1 cellular context compared by ENCODE assay signal in the genomic region with DNA sequence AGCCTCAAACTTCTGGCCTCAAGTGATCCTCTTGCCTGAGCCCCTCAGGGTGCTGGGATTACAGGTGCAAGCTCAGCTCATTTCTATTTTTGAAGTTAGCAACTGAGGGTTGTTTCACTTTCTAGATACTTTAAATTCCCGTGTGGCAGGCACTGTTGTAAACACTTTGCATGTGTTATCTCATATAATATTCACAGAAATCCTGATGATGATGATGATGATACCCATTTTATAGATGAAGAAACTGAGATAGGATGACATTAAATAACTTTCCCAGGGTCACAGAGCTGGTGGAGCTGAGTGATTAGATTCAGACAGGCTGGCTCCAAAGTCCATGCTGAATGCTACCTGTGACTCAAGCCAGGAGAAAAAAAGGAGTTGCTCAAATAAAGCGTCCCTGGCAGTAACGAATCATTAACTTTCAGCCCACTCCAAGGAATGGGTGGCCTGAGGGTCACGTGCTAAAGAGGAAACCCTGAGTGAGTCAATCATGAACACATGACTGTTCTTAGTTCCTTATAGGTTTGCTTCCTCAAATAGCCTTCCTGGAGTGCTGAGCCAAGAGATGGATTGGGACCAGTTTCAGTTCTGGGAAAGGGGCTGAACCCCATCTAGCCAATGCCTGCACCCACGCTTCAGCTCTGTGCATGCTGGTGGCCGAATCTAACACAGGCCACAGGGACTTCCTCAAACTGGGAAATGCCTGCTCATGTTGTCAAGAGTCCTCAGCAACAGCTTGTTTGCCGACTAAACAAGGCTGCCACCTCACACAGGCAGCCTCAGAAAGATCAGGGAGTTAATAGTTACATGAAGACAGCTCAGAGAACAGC.
TF ChIP-seq lines count a peak whose summit lies in the region.

No MANE protein-coding gene starts in this region.

TF ChIP-seq in HepG2, 621 proteins besides CTCF, POLR2A, EP300 and RAD21 (continued from another document and continues in another):
- TF ChIP-seq, protein P1, sequence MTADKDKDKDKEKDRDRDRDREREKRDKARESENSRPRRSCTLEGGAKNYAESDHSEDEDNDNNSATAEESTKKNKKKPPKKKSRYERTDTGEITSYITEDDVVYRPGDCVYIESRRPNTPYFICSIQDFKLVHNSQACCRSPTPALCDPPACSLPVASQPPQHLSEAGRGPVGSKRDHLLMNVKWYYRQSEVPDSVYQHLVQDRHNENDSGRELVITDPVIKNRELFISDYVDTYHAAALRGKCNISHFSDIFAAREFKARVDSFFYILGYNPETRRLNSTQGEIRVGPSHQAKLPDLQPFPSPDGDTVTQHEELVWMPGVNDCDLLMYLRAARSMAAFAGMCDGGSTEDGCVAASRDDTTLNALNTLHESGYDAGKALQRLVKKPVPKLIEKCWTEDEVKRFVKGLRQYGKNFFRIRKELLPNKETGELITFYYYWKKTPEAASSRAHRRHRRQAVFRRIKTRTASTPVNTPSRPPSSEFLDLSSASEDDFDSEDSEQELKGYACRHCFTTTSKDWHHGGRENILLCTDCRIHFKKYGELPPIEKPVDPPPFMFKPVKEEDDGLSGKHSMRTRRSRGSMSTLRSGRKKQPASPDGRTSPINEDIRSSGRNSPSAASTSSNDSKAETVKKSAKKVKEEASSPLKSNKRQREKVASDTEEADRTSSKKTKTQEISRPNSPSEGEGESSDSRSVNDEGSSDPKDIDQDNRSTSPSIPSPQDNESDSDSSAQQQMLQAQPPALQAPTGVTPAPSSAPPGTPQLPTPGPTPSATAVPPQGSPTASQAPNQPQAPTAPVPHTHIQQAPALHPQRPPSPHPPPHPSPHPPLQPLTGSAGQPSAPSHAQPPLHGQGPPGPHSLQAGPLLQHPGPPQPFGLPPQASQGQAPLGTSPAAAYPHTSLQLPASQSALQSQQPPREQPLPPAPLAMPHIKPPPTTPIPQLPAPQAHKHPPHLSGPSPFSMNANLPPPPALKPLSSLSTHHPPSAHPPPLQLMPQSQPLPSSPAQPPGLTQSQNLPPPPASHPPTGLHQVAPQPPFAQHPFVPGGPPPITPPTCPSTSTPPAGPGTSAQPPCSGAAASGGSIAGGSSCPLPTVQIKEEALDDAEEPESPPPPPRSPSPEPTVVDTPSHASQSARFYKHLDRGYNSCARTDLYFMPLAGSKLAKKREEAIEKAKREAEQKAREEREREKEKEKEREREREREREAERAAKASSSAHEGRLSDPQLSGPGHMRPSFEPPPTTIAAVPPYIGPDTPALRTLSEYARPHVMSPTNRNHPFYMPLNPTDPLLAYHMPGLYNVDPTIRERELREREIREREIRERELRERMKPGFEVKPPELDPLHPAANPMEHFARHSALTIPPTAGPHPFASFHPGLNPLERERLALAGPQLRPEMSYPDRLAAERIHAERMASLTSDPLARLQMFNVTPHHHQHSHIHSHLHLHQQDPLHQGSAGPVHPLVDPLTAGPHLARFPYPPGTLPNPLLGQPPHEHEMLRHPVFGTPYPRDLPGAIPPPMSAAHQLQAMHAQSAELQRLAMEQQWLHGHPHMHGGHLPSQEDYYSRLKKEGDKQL (CRISPR knock-in tag; IDR thresholded peaks at IDR 0.05; ENCODE audit: low read depth): peak; percentile 34; the same call in 1 of the 2 replicates
- TF ChIP-seq HNRNPUL1 (IDR thresholded peaks at IDR 0.05; ENCODE audit: low read depth, low read length) (peak; percentile 46; the same call in 1 of the 2 replicates), ZNF549 (CRISPR knock-in tag; IDR thresholded peaks at IDR 0.05) (no peak), ZMYM4 (CRISPR knock-in tag; IDR thresholded peaks at IDR 0.05) (peak; percentile 95), FOXJ3 (CRISPR knock-in tag; IDR thresholded peaks at IDR 0.05; ENCODE audit: borderline replicate concordance) (peak; percentile 25; the same call in 1 of the 2 replicates), ZNF629 (CRISPR knock-in tag; conservative IDR thresholded peaks at IDR 0.05) (peak; percentile 100), ZNF569 (CRISPR knock-in tag; IDR thresholded peaks at IDR 0.05; ENCODE audit: borderline replicate concordance) (no peak), SMC3 (IDR thresholded peaks at IDR 0.05; ENCODE audit: low read length) (peak; percentile 31), ZNF24 (IDR thresholded peaks at IDR 0.05) (peak; percentile 82), MEIS1 (CRISPR knock-in tag; IDR thresholded peaks at IDR 0.05; ENCODE audit: borderline replicate concordance) (peak; percentile 60; the same call in 1 of the 2 replicates), FOSL1 (CRISPR knock-in tag; IDR thresholded peaks at IDR 0.05; ENCODE audit: borderline replicate concordance) (0 out of 2 replicates have a peak, but pooled peaks have one; percentile 14), ZNF660 (CRISPR knock-in tag; IDR thresholded peaks at IDR 0.05; ENCODE audit: borderline replicate concordance, low read depth) (no peak), HDAC2 (CRISPR knock-in tag; IDR thresholded peaks at IDR 0.05) (peak; percentile 64; the same call in 1 of the 2 replicates), RCOR2 (CRISPR knock-in tag; IDR thresholded peaks at IDR 0.05) (peak; percentile 100), REPIN1 (CRISPR knock-in tag; IDR thresholded peaks at IDR 0.05; ENCODE audit: borderline replicate concordance, low read depth) (peak; percentile 79; the same call in 1 of the 2 replicates), RAD51 (IDR thresholded peaks at IDR 0.05; ENCODE audit: borderline replicate concordance) (peak; percentile 92), RBFOX2 (IDR thresholded peaks at IDR 0.05; ENCODE audit: low read depth, low read length) (peak; percentile 50), EHMT2 (IDR thresholded peaks at IDR 0.05; ENCODE audit: borderline replicate concordance, low read depth, low read length) (peak; percentile 36; the same call in 1 of the 2 replicates), ISL2 (CRISPR knock-in tag; IDR thresholded peaks at IDR 0.05) (peak; percentile 57), GATAD2A (CRISPR knock-in tag; IDR thresholded peaks at IDR 0.05) (peak; percentile 76), ZNF331 (CRISPR knock-in tag; IDR thresholded peaks at IDR 0.05) (peak; percentile 40), FOXP1 (IDR thresholded peaks at IDR 0.05) (no peak), FOXP1 (CRISPR knock-in tag; IDR thresholded peaks at IDR 0.05) (peak; percentile 71), ZMYM2 (CRISPR knock-in tag; IDR thresholded peaks at IDR 0.05) (peak; percentile 99), GTF3A (CRISPR knock-in tag; conservative IDR thresholded peaks at IDR 0.05) (no peak), ZNF766 (CRISPR knock-in tag; IDR thresholded peaks at IDR 0.05; ENCODE audit: borderline replicate concordance) (0 out of 2 replicates have a peak, but pooled peaks have one; percentile 24), NCOR1 (IDR thresholded peaks at IDR 0.05; ENCODE audit: borderline replicate concordance, low read length) (peak; percentile 94), NR3C1 (CRISPR knock-in tag; IDR thresholded peaks at IDR 0.05) (no peak), ZNF431 (CRISPR knock-in tag; IDR thresholded peaks at IDR 0.05; ENCODE audit: borderline replicate concordance, low read depth) (peak; percentile 77; the same call in 1 of the 2 replicates), CHD4 (IDR thresholded peaks at IDR 0.05; ENCODE audit: borderline replicate concordance, low read length) (peak; percentile 100), CREB1 (IDR thresholded peaks at IDR 0.05) (peak; percentile 51), CREB1 (CRISPR knock-in tag; IDR thresholded peaks at IDR 0.05) (peak; percentile 78), ZSCAN29 (CRISPR knock-in tag; conservative IDR thresholded peaks at IDR 0.05) (no peak), MEIS2 (CRISPR knock-in tag; IDR thresholded peaks at IDR 0.05) (0 out of 2 replicates have a peak, but pooled peaks have one; percentile 25), CREM (IDR thresholded peaks at IDR 0.05) (peak; percentile 55; the same call in 1 of the 2 replicates), CREM (CRISPR knock-in tag; IDR thresholded peaks at IDR 0.05) (no peak)
- TF ChIP-seq, protein P2, sequence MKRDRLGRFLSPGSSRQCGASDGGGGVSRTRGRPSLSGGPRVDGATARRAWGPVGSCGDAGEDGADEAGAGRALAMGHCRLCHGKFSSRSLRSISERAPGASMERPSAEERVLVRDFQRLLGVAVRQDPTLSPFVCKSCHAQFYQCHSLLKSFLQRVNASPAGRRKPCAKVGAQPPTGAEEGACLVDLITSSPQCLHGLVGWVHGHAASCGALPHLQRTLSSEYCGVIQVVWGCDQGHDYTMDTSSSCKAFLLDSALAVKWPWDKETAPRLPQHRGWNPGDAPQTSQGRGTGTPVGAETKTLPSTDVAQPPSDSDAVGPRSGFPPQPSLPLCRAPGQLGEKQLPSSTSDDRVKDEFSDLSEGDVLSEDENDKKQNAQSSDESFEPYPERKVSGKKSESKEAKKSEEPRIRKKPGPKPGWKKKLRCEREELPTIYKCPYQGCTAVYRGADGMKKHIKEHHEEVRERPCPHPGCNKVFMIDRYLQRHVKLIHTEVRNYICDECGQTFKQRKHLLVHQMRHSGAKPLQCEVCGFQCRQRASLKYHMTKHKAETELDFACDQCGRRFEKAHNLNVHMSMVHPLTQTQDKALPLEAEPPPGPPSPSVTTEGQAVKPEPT (CRISPR knock-in tag; IDR thresholded peaks at IDR 0.05; ENCODE audit: low read depth): 0 out of 2 replicates have a peak, but pooled peaks have one; percentile 24
- TF ChIP-seq, protein P3, sequence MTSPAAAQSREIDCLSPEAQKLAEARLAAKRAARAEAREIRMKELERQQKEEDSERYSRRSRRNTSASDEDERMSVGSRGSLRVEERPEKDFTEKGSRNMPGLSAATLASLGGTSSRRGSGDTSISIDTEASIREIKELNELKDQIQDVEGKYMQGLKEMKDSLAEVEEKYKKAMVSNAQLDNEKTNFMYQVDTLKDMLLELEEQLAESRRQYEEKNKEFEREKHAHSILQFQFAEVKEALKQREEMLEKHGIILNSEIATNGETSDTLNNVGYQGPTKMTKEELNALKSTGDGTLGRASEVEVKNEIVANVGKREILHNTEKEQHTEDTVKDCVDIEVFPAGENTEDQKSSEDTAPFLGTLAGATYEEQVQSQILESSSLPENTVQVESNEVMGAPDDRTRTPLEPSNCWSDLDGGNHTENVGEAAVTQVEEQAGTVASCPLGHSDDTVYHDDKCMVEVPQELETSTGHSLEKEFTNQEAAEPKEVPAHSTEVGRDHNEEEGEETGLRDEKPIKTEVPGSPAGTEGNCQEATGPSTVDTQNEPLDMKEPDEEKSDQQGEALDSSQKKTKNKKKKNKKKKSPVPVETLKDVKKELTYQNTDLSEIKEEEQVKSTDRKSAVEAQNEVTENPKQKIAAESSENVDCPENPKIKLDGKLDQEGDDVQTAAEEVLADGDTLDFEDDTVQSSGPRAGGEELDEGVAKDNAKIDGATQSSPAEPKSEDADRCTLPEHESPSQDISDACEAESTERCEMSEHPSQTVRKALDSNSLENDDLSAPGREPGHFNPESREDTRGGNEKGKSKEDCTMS (CRISPR knock-in tag; conservative IDR thresholded peaks at IDR 0.05): no peak
- TF ChIP-seq, protein P4, sequence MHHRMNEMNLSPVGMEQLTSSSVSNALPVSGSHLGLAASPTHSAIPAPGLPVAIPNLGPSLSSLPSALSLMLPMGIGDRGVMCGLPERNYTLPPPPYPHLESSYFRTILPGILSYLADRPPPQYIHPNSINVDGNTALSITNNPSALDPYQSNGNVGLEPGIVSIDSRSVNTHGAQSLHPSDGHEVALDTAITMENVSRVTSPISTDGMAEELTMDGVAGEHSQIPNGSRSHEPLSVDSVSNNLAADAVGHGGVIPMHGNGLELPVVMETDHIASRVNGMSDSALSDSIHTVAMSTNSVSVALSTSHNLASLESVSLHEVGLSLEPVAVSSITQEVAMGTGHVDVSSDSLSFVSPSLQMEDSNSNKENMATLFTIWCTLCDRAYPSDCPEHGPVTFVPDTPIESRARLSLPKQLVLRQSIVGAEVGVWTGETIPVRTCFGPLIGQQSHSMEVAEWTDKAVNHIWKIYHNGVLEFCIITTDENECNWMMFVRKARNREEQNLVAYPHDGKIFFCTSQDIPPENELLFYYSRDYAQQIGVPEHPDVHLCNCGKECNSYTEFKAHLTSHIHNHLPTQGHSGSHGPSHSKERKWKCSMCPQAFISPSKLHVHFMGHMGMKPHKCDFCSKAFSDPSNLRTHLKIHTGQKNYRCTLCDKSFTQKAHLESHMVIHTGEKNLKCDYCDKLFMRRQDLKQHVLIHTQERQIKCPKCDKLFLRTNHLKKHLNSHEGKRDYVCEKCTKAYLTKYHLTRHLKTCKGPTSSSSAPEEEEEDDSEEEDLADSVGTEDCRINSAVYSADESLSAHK (CRISPR knock-in tag; IDR thresholded peaks at IDR 0.05; ENCODE audit: borderline replicate concordance): no peak
- TF ChIP-seq, protein P5, sequence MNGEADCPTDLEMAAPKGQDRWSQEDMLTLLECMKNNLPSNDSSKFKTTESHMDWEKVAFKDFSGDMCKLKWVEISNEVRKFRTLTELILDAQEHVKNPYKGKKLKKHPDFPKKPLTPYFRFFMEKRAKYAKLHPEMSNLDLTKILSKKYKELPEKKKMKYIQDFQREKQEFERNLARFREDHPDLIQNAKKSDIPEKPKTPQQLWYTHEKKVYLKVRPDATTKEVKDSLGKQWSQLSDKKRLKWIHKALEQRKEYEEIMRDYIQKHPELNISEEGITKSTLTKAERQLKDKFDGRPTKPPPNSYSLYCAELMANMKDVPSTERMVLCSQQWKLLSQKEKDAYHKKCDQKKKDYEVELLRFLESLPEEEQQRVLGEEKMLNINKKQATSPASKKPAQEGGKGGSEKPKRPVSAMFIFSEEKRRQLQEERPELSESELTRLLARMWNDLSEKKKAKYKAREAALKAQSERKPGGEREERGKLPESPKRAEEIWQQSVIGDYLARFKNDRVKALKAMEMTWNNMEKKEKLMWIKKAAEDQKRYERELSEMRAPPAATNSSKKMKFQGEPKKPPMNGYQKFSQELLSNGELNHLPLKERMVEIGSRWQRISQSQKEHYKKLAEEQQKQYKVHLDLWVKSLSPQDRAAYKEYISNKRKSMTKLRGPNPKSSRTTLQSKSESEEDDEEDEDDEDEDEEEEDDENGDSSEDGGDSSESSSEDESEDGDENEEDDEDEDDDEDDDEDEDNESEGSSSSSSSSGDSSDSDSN (CRISPR knock-in tag; IDR thresholded peaks at IDR 0.05): 0 out of 2 replicates have a peak, but pooled peaks have one; percentile 19
- TF ChIP-seq, protein P6, sequence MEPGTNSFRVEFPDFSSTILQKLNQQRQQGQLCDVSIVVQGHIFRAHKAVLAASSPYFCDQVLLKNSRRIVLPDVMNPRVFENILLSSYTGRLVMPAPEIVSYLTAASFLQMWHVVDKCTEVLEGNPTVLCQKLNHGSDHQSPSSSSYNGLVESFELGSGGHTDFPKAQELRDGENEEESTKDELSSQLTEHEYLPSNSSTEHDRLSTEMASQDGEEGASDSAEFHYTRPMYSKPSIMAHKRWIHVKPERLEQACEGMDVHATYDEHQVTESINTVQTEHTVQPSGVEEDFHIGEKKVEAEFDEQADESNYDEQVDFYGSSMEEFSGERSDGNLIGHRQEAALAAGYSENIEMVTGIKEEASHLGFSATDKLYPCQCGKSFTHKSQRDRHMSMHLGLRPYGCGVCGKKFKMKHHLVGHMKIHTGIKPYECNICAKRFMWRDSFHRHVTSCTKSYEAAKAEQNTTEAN (CRISPR knock-in tag; conservative IDR thresholded peaks at IDR 0.05): no peak
- TF ChIP-seq, protein P7, sequence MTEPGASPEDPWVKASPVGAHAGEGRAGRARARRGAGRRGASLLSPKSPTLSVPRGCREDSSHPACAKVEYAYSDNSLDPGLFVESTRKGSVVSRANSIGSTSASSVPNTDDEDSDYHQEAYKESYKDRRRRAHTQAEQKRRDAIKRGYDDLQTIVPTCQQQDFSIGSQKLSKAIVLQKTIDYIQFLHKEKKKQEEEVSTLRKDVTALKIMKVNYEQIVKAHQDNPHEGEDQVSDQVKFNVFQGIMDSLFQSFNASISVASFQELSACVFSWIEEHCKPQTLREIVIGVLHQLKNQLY (CRISPR knock-in tag; IDR thresholded peaks at IDR 0.05): peak; percentile 61
